ENCODE assay signal across 12 cellular contexts in the genomic region with DNA sequence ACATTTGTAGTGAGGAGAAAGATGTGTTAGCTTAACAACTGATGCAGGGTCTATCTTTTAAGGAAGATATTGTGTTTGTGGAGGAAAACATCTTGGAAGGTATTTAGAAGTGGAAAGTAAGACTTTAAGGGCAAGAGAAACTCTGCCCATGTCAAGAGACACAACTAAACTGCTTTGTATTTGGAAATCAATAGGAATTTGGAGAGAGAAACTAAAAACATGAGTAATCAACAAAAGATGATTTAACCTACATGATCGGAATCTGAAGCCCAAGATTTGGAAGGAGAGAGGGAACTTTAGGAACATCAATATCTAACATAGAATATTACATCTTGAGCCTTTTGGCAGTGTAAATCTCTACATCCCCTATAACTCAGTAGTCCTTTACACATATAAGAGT.
A peak's percentile ranks its signal among the peaks of the same experiment; 100 is the strongest.
DNase-seq lines count a peak whose midpoint lies in the region; ATAC-seq and TF ChIP-seq lines count a peak whose summit lies in the region.
"Had no signal": no experiment of that assay in that cellular context is flagged by ENCODE, and none has a peak within 500 bp of the region (broad histone marks: within the 10 kb centered on the region; RNA-seq: fewer than 3 reads in every experiment).

No MANE protein-coding gene starts in this region.

- H3K56ac ChIP-seq in IMR-90 (ENCODE audit: extremely low read depth, insufficient read depth, low read length) = no peak overlapping the region

- H2BK15ac ChIP-seq in IMR-90 (ENCODE audit: low read depth, low read length) = no peak overlapping the region

- no peak overlapping the region for H3K27ac ChIP-seq in IMR-90 (ENCODE audit: insufficient read depth, low read length)
- H3K27ac ChIP-seq in fibroblast of lung (ENCODE audit: insufficient read depth, low read length) = no peak overlapping the region
- peak overlapping the region; percentile 46 to 93 for H3K27ac ChIP-seq in uterus
- H3K27ac ChIP-seq: BLaER1 had no signal

- H3K36me3 ChIP-seq in IMR-90 (ENCODE audit: control insufficient read depth, insufficient read depth, low read length) (no peaks in the 10 kb centered on the region), fibroblast of lung (ENCODE audit: control insufficient read depth, insufficient read depth, low read length) (no peaks in the 10 kb centered on the region), uterus (no peaks in the 10 kb centered on the region)
- H3K36me3 ChIP-seq: BLaER1 had no signal

- no peak overlapping the region for H3K4me2 ChIP-seq in IMR-90 (ENCODE audit: low read depth, low read length)
- peak overlapping the region; percentile 1 for H3K4me2 ChIP-seq in fibroblast of lung (ENCODE audit: extremely low read depth, insufficient read depth, low read length)
- H3K4me2 ChIP-seq: BLaER1 had no signal

- peaks cover 8% of the 10 kb centered on the region for H3K4me1 ChIP-seq in IMR-90 (ENCODE audit: control insufficient read depth, insufficient read depth, low read length)
- peaks cover 23% of the 10 kb centered on the region for H3K4me1 ChIP-seq in fibroblast of lung (ENCODE audit: control insufficient read depth, extremely low read depth, insufficient read depth, low read length)
- peaks cover 0 to 5% of the 10 kb centered on the region in 2 donors for H3K4me1 ChIP-seq in uterus
- H3K4me1 ChIP-seq: BLaER1 had no signal

- dilution Hi-C loops in IMR-90 (cut with HindIII; ENCODE audit: low sequenced_read_pairs, unreplicated experiment) = no loop called here

- CTCF ChIA-PET in IMR-90 (lab: Yijun Ruan, JAX) = interaction anchor here (0.6 kb wide), 1 partner anchor 50 kb away, joined by 4 read pairs; no protein-coding TSS in a partner anchor

- peak overlapping the region; percentile 33; the same call in 1 of the 2 replicates for H3K18ac ChIP-seq in IMR-90 (ENCODE audit: low read depth, low read length)

- H3K14ac ChIP-seq in IMR-90 (replicated peaks; ENCODE audit: low read depth, low read length) = peak overlapping the region; percentile 14; the same call in 1 of the 2 replicates

- in situ Hi-C loops in IMR-90 (cut with MboI; ENCODE audit: low sequenced_read_pairs) = loop anchor here (10.0 kb wide), 1 partner anchor 185 kb away; a partner anchor contains a TSS

- peak overlapping the region; percentile 74; the same call in 1 of the 2 replicates for H2BK20ac ChIP-seq in IMR-90 (ENCODE audit: low read depth, low read length)

- H4K91ac ChIP-seq in IMR-90 (ENCODE audit: insufficient read depth, low read depth, low read length) = peak overlapping the region; percentile 31; the same call in 1 of the 2 replicates

- H2BK5ac ChIP-seq in IMR-90 (ENCODE audit: low read depth, low read length, poor library complexity, severe bottlenecking) = no peak overlapping the region

- no TSS peak for BruUV-seq in IMR-90 (replicated peaks; lab: Mats Ljungman, UMichigan)

- H2AK9ac ChIP-seq in IMR-90 (replicated peaks; ENCODE audit: low read depth, low read length, poor library complexity) = no peak overlapping the region

- no peak for ATAC-seq in IMR-90 (ENCODE audit: low read depth)
- no peak for ATAC-seq in GM19328 (IDR thresholded peaks at IDR 0.05; ENCODE audit: unreplicated experiment)

- H2AK5ac ChIP-seq in IMR-90 (ENCODE audit: low read depth, low read length) = peak overlapping the region; percentile 33; the same call in 1 of the 2 replicates

- peaks cover 12% of the 10 kb centered on the region for H3K9me3 Mint-ChIP-seq in osteocyte (ENCODE audit: unreplicated experiment)

- H3K27ac Mint-ChIP-seq in osteocyte (ENCODE audit: unreplicated experiment) = peak overlapping the region; percentile 67

- WGBS in IMR-90 (ENCODE audit: extremely low coverage in 2 of 2, insufficient read length in 1 of 2), 2 experiments = no CpG with 5 or more reads among the region's 1 CpG

- H2BK120ac ChIP-seq in IMR-90 (ENCODE audit: low read depth, low read length) = peak overlapping the region; percentile 57; the same call in 1 of the 2 replicates

- H4K5ac ChIP-seq in IMR-90 (ENCODE audit: low read depth, low read length) = peak overlapping the region; percentile 25; the same call in 1 of the 2 replicates

- H3K27me3 ChIP-seq in IMR-90 (ENCODE audit: control insufficient read depth, insufficient read depth, low read length) (no peaks in the 10 kb centered on the region), fibroblast of lung (ENCODE audit: control insufficient read depth, insufficient read depth, low read length) (no peaks in the 10 kb centered on the region), uterus (no peaks in the 10 kb centered on the region)
- H3K27me3 ChIP-seq: BLaER1 had no signal

- H3K27me3 Mint-ChIP-seq in osteocyte (ENCODE audit: unreplicated experiment) = no peaks in the 10 kb centered on the region

- no peak for TF ChIP-seq RAD21 in IMR-90 (IDR thresholded peaks at IDR 0.05; ENCODE audit: low read length)

- POLR2A ChIA-PET in IMR-90 (lab: Charles Lee; ENCODE audit: unreplicated experiment) = no interaction called here

- no peak for DNase-seq in IMR-90
- DNase-seq in fibroblast of lung (ENCODE audit: low read depth in 2 of 2) = no peak
- no peak for DNase-seq in osteocyte (ENCODE audit: extremely low spot score, unreplicated experiment)
- no peak for DNase-seq in uterus
- DNase-seq in NCI-H1694 treated with DMSO at 0.1 percent for 48 hours (lab: John Stamatoyannopoulos, UW) = no peak
- DNase-seq in cerebellar nuclear complex (lab: John Stamatoyannopoulos, UW) = no peak
- DNase-seq: NCI-H1436 treated with DMSO at 0.1 percent for 48 hours; NCI-H226; NCI-H526 treated with DMSO at 0.1 percent for 48 hours; NK-92 treated with Interleukin-12 subunit alpha and Interleukin-12 subunit beta, amount 100 ng/mL, for 24 hours had no signal

- H4K8ac ChIP-seq in IMR-90 (ENCODE audit: low read depth in 2 of 2, low read length in 2 of 2) = no peak overlapping the region; a peak in 1 of 4 replicates

- H4K20me1 ChIP-seq in IMR-90 (ENCODE audit: insufficient read depth, low read length) (no peaks in the 10 kb centered on the region), fibroblast of lung (ENCODE audit: control insufficient read depth, extremely low read depth, insufficient read depth, low read length) (no peaks in the 10 kb centered on the region)
- H4K20me1 ChIP-seq: BLaER1 had no signal

- peak overlapping the region; percentile 10 for H3K4me3 Mint-ChIP-seq in osteocyte (ENCODE audit: unreplicated experiment)

- H3K79me1 ChIP-seq in IMR-90 (ENCODE audit: low read depth in 1 of 2, low read length in 2 of 2) = no peaks in the 10 kb centered on the region

- TF ChIP-seq POLR2A in IMR-90 (IDR thresholded peaks at IDR 0.05; ENCODE audit: low read depth, low read length) (no peak), uterus (IDR thresholded peaks at IDR 0.05) (no peak)

- peaks cover 53% of the 10 kb centered on the region for H3K4me1 Mint-ChIP-seq in osteocyte (ENCODE audit: unreplicated experiment)

- peak overlapping the region; percentile 25; the same call in 1 of the 2 replicates for H3K4ac ChIP-seq in IMR-90 (ENCODE audit: low read depth, low read length)

- H3K9ac ChIP-seq in IMR-90 (ENCODE audit: low read depth, low read length) (no peak overlapping the region), fibroblast of lung (ENCODE audit: insufficient read depth, low read length) (no peak overlapping the region)
- H3K9ac ChIP-seq: BLaER1 had no signal

- TF ChIP-seq CTCF in IMR-90 (conservative IDR thresholded peaks at IDR 0.05; ENCODE audit: low read depth, low read length) = no peak
- no peak for TF ChIP-seq CTCF in fibroblast of lung (conservative IDR thresholded peaks at IDR 0.05 in 1 of 2, IDR thresholded peaks at IDR 0.05 in 1 of 2; ENCODE audit: low read depth in 1 of 2, low read length in 2 of 2)
- TF ChIP-seq CTCF in osteocyte (IDR thresholded peaks at IDR 0.05) = no peak
- no peak for TF ChIP-seq CTCF in uterus (IDR thresholded peaks at IDR 0.05)

- no peak overlapping the region; the same call in 1 of the 2 replicates for H3K23ac ChIP-seq in IMR-90 (ENCODE audit: low read depth, low read length)

- intact Hi-C loops in IMR-90 (cut with micrococcal nuclease) (loop anchor here (2.0 kb wide), 1 partner anchor 265 kb away; no protein-coding TSS in a partner anchor), uterus (cut with DNase I; ENCODE audit: low total_unique reads) (loop anchor here (10.0 kb wide), 1 partner anchor 185 kb away; a partner anchor contains a TSS)

- H3K9me3 ChIP-seq in IMR-90 (ENCODE audit: control insufficient read depth, insufficient read depth, low read length) (no peaks in the 10 kb centered on the region), fibroblast of lung (ENCODE audit: control insufficient read depth, insufficient read depth, low read depth, low read length) (no peaks in the 10 kb centered on the region), uterus (no peaks in the 10 kb centered on the region)
- H3K9me3 ChIP-seq: BLaER1 had no signal

- no peaks in the 10 kb centered on the region for H3K79me2 ChIP-seq in fibroblast of lung (ENCODE audit: control insufficient read depth, insufficient read depth, low read length)

- H2AFZ ChIP-seq in IMR-90 (replicated peaks; ENCODE audit: low read length, poor library complexity) (no peak overlapping the region), fibroblast of lung (ENCODE audit: low read length) (no peak overlapping the region)

- H3K9me1 ChIP-seq in IMR-90 (ENCODE audit: insufficient read depth, low read length) = no peaks in the 10 kb centered on the region

- H3K36me3 Mint-ChIP-seq in osteocyte (ENCODE audit: unreplicated experiment) = peaks cover 3% of the 10 kb centered on the region

- H3K4me3 ChIP-seq in IMR-90 (ENCODE audit: insufficient read depth, low read depth, low read length) = no peak overlapping the region
- no peak overlapping the region for H3K4me3 ChIP-seq in fibroblast of lung (replicated peaks in 1 of 4; ENCODE audit: control extremely low read depth in 1 of 4, insufficient read depth in 1 of 4, low read depth in 3 of 4, low read length in 4 of 4)
- H3K4me3 ChIP-seq in uterus = no peak overlapping the region
- H3K4me3 ChIP-seq: BLaER1 had no signal

TF ChIP-seq in IMR-90, 13 proteins besides CTCF, POLR2A, EP300 and RAD21 (continues in another document):
- no peak for TF ChIP-seq CHD1 (IDR thresholded peaks at IDR 0.05; ENCODE audit: low read depth, low read length)
- TF ChIP-seq, protein P1, sequence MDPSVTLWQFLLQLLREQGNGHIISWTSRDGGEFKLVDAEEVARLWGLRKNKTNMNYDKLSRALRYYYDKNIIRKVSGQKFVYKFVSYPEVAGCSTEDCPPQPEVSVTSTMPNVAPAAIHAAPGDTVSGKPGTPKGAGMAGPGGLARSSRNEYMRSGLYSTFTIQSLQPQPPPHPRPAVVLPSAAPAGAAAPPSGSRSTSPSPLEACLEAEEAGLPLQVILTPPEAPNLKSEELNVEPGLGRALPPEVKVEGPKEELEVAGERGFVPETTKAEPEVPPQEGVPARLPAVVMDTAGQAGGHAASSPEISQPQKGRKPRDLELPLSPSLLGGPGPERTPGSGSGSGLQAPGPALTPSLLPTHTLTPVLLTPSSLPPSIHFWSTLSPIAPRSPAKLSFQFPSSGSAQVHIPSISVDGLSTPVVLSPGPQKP (IDR thresholded peaks at IDR 0.05; ENCODE audit: borderline replicate concordance, low read depth, low read length) = no peak
- TF ChIP-seq MAFK (IDR thresholded peaks at IDR 0.05; ENCODE audit: low read depth, low read length) = no peak

Comparison
In these comparisons a context has a peak if more than half of its experiments do, and no peak if none do; other contexts are left out.
1. H3K27ac ChIP-seq: peak in uterus (2 of 2); none in IMR-90 (single experiment) and fibroblast of lung (single experiment).